15 cellular contexts compared by ENCODE assay signal in the genomic region with DNA sequence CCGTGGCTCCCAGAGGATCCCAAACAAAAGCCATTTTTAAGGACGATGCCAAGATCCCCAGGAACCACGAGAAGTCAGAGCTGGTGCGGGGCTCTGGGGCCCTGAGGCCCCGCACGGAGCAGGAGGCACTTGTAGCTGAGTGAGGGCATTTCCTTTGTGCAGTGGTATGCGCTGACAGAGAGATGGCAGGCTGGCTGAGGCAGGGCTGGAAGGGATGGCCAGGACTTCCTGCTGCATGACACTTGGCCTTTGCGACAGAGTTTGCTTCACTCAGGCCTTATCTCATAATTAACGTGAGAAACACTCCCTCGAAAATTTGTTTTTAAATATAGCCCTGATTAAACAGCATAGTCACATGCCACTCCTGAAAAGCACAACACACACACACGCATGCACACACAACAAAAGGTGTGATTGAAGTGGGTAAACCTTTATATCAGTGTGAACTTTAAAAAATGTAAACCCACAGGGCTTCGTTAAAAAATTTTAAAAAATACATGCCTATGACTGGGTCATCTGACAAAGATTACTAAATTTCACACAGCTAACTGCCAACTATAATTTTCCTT.
DNase-seq lines count a peak whose midpoint lies in the region; ATAC-seq, FAIRE-seq and TF ChIP-seq lines count a peak whose summit lies in the region.
"Had no signal": no experiment of that assay in that cellular context is flagged by ENCODE, and none has a peak within 500 bp of the region (broad histone marks: within the 10 kb centered on the region; RNA-seq: fewer than 3 reads in every experiment).

No MANE protein-coding gene starts in this region.

- no peaks in the 10 kb centered on the region for H3K9me3 ChIP-seq in right cardiac atrium (ENCODE audit: control insufficient read depth, low read length)
- H3K9me3 ChIP-seq in neutrophil, result no peaks in the 10 kb centered on the region

- H3K27me3 ChIP-seq in GM23338 (ENCODE audit: insufficient read depth) (no peaks in the 10 kb centered on the region), right cardiac atrium (ENCODE audit: control insufficient read depth, insufficient read depth) (no peaks in the 10 kb centered on the region), neutrophil (no peaks in the 10 kb centered on the region)

- 22% methylated on average over 12 of the region's 12 CpGs for WGBS in right cardiac atrium

- no peak for FAIRE-seq in RCC 7860 (lab: Jason Lieb, UNC)

- H3K4me3 ChIP-seq in GM23338, result no peak overlapping the region
- peak overlapping the region; percentile 72 for H3K4me3 ChIP-seq in right cardiac atrium (ENCODE audit: low read length)
- peak overlapping the region; percentile 54 to 59 for H3K4me3 ChIP-seq in neutrophil (ENCODE audit: low read depth in 1 of 2, low read length in 1 of 2)
- H3K4me3 ChIP-seq: PC-9 had no signal

- intact Hi-C loops in right cardiac atrium (cut with DNase I), result loop anchor here in 1 of 4 donors (10.0 kb wide), 1 partner anchor 72 kb away; no protein-coding TSS in a partner anchor

- no peaks in the 10 kb centered on the region for H3K9me2 ChIP-seq in GM23338 (ENCODE audit: insufficient read depth)

- no peaks in the 10 kb centered on the region for H4K20me1 ChIP-seq in GM23338 (replicated peaks; ENCODE audit: insufficient read depth)

- ATAC-seq in GM23338, result peak; percentile 98
- peak; percentile 92 to 94 for ATAC-seq in right cardiac atrium
- ATAC-seq: activated CD4-positive, CD25-positive, alpha-beta regulatory T cell treated with anti-CD3 and anti-CD28 coated beads, Interleukin-2, amount 50 U/mL, for 24 hours; esophagus mucosa; HCT116 had no signal

- H3K36me3 ChIP-seq in GM23338 (ENCODE audit: insufficient read depth) (no peaks in the 10 kb centered on the region), neutrophil (no peaks in the 10 kb centered on the region)

- no peaks in the 10 kb centered on the region for H3K9me3 Mint-ChIP-seq in GM23338

- H3K4me1 ChIP-seq in GM23338 (ENCODE audit: insufficient read depth) (peaks cover 31% of the 10 kb centered on the region), right cardiac atrium (ENCODE audit: control insufficient read depth, insufficient read depth, low read length) (no peaks in the 10 kb centered on the region), neutrophil (ENCODE audit: control insufficient read depth in 1 of 2, insufficient read depth in 1 of 2, low read depth in 1 of 2, low read length in 1 of 2) (peaks cover 94 to 97% of the 10 kb centered on the region in 2 experiments)

- peaks cover 39% of the 10 kb centered on the region for H3K4me1 Mint-ChIP-seq in GM23338

- no peak overlapping the region for H3K4me3 Mint-ChIP-seq in GM23338
- H3K4me3 Mint-ChIP-seq: activated naive CD8-positive, alpha-beta T cell had no signal

- DNase-seq in GM23338 (ENCODE audit: low spot score), result peak; percentile 78
- peak; percentile 61 for DNase-seq in UCSD-AML1 (lab: John Stamatoyannopoulos, UW; ENCODE audit: unreplicated experiment)
- peak; percentile 73 to 84 (median 83) for DNase-seq in right cardiac atrium
- DNase-seq in RCC 7860 (ENCODE audit: low spot score), result no peak
- no peak for DNase-seq in stimulated activated CD4-positive, alpha-beta T cell treated with anti-CD3 and anti-CD28 coated beads, Interleukin-2, amount 100 ng/mL, for 48 hours
- no peak for DNase-seq in CD1c-positive myeloid dendritic cell (ENCODE audit: extremely low spot score)
- DNase-seq in T-helper 9 cell, result no peak
- DNase-seq: mammary epithelial cell; PC-9; stimulated activated CD4-positive, alpha-beta T cell treated with anti-CD3 and anti-CD28 coated beads, Interleukin-4, amount 100 ng/mL, for 4 hours had no signal

- peak overlapping the region; percentile 64; the same call in 1 of the 2 replicates for H2AFZ ChIP-seq in GM23338
- H2AFZ ChIP-seq: PC-9 had no signal

- no peaks in the 10 kb centered on the region for H3K79me2 ChIP-seq in GM23338 (replicated peaks; ENCODE audit: insufficient read depth)

- peaks cover 3% of the 10 kb centered on the region for H3K27me3 Mint-ChIP-seq in GM23338 (ENCODE audit: insufficient read depth, low read depth, poor library complexity)

- H3K27ac Mint-ChIP-seq in GM23338, result peak overlapping the region; percentile 49; the same call in 1 of the 2 replicates
- H3K27ac Mint-ChIP-seq: activated naive CD8-positive, alpha-beta T cell had no signal

- H3K27ac ChIP-seq in GM23338 (ENCODE audit: low read depth) (peak overlapping the region; percentile 23; the same call in 1 of the 2 replicates), right cardiac atrium (ENCODE audit: low read length) (peak overlapping the region; percentile 68), neutrophil (peak overlapping the region; percentile 82)
- H3K27ac ChIP-seq: PC-9 had no signal

- no peaks in the 10 kb centered on the region for H3F3A ChIP-seq in GM23338 (replicated peaks; ENCODE audit: low read depth)

- H3K4me2 ChIP-seq in GM23338, result peak overlapping the region; percentile 36
- H3K4me2 ChIP-seq: PC-9 had no signal

- TF ChIP-seq CTCF in GM23338 (conservative IDR thresholded peaks at IDR 0.05; ENCODE audit: low read depth in 2 of 2), result no peak
- peak; percentile 13 for TF ChIP-seq CTCF in neutrophil (IDR thresholded peaks at IDR 0.05)

- no peaks in the 10 kb centered on the region for H3K36me3 Mint-ChIP-seq in GM23338 (ENCODE audit: low read depth)
- H3K36me3 Mint-ChIP-seq: activated naive CD8-positive, alpha-beta T cell had no signal

TF ChIP-seq in GM23338, 12 proteins besides CTCF, POLR2A, EP300 and RAD21 (continues in another document):
- TF ChIP-seq, protein P1, sequence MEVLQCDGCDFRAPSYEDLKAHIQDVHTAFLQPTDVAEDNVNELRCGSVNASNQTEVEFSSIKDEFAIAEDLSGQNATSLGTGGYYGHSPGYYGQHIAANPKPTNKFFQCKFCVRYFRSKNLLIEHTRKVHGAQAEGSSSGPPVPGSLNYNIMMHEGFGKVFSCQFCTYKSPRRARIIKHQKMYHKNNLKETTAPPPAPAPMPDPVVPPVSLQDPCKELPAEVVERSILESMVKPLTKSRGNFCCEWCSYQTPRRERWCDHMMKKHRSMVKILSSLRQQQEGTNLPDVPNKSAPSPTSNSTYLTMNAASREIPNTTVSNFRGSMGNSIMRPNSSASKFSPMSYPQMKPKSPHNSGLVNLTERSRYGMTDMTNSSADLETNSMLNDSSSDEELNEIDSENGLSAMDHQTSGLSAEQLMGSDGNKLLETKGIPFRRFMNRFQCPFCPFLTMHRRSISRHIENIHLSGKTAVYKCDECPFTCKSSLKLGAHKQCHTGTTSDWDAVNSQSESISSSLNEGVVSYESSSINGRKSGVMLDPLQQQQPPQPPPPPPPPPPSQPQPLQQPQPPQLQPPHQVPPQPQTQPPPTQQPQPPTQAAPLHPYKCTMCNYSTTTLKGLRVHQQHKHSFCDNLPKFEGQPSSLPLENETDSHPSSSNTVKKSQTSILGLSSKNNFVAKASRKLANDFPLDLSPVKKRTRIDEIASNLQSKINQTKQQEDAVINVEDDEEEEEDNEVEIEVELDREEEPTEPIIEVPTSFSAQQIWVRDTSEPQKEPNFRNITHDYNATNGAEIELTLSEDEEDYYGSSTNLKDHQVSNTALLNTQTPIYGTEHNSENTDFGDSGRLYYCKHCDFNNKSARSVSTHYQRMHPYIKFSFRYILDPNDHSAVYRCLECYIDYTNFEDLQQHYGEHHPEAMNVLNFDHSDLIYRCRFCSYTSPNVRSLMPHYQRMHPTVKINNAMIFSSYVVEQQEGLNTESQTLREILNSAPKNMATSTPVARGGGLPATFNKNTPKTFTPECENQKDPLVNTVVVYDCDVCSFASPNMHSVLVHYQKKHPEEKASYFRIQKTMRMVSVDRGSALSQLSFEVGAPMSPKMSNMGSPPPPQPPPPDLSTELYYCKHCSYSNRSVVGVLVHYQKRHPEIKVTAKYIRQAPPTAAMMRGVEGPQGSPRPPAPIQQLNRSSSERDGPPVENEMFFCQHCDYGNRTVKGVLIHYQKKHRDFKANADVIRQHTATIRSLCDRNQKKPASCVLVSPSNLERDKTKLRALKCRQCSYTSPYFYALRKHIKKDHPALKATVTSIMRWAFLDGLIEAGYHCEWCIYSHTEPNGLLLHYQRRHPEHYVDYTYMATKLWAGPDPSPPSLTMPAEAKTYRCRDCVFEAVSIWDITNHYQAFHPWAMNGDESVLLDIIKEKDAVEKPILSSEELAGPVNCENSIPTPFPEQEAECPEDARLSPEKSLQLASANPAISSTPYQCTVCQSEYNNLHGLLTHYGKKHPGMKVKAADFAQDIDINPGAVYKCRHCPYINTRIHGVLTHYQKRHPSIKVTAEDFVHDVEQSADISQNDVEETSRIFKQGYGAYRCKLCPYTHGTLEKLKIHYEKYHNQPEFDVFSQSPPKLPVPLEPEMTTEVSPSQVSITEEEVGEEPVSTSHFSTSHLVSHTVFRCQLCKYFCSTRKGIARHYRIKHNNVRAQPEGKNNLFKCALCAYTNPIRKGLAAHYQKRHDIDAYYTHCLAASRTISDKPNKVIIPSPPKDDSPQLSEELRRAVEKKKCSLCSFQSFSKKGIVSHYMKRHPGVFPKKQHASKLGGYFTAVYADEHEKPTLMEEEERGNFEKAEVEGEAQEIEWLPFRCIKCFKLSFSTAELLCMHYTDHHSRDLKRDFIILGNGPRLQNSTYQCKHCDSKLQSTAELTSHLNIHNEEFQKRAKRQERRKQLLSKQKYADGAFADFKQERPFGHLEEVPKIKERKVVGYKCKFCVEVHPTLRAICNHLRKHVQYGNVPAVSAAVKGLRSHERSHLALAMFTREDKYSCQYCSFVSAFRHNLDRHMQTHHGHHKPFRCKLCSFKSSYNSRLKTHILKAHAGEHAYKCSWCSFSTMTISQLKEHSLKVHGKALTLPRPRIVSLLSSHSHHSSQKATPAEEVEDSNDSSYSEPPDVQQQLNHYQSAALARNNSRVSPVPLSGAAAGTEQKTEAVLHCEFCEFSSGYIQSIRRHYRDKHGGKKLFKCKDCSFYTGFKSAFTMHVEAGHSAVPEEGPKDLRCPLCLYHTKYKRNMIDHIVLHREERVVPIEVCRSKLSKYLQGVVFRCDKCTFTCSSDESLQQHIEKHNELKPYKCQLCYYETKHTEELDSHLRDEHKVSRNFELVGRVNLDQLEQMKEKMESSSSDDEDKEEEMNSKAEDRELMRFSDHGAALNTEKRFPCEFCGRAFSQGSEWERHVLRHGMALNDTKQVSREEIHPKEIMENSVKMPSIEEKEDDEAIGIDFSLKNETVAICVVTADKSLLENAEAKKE (CRISPR knock-in tag; IDR thresholded peaks at IDR 0.05), result 0 out of 2 replicates have a peak, but pooled peaks have one; percentile 12

Comparison
In these comparisons a context has a peak if more than half of its experiments do, and no peak if none do; other contexts are left out.
1. DNase-seq: peak in GM23338 (single experiment), UCSD-AML1 (single experiment) and right cardiac atrium (3 of 3); none in RCC 7860 (single experiment), stimulated activated CD4-positive, alpha-beta T cell treated with anti-CD3 and anti-CD28 coated beads, Interleukin-2, amount 100 ng/mL, for 48 hours (0 of 2), CD1c-positive myeloid dendritic cell (single experiment) and T-helper 9 cell (single experiment).
2. H3K27ac ChIP-seq: peak in every context shown above with its lines; median percentile 82 in neutrophil; 68 in right cardiac atrium; 23 in GM23338.